Comparison of ENCODE assay signal across 27 cellular contexts in genomic region chr12:52229836-52230343, GRCh38. TPM values are rescaled to one million over a fixed set of nuclear protein-coding genes. Genes with fewer than 3 reads are reported as not detected.
A peak's percentile ranks its signal among the peaks of the same experiment; 100 is the strongest.
DNase-seq lines count a peak whose midpoint lies in the region; ATAC-seq, FAIRE-seq and TF ChIP-seq lines count a peak whose summit lies in the region.
"Had no signal": no experiment of that assay in that cellular context is flagged by ENCODE, and none has a peak within 500 bp of the region (broad histone marks: within the 10 kb centered on the region; RNA-seq: fewer than 3 reads in every experiment).

No MANE protein-coding gene starts in this region.

- POLR2A ChIA-PET in MCF 10A (lab: Yijun Ruan, JAX), result interaction anchor here (1.0 to 2.0 kb wide), 4 partner anchors 8 to 776 kb away, joined by 3 to 9 read pairs (median 4); partner anchors contain the start of gene EIF4B
- POLR2A ChIA-PET in activated CD8-positive, alpha-beta T cell treated with anti-CD3 and anti-CD28 coated beads, Interleukin-2, amount 10 ng/mL, durations not matched to agents 7 days and 5 days (lab: Charles Lee), result interaction anchor here (1.6 kb wide), 1 partner anchor 8 kb away, joined by 3 read pairs; no protein-coding TSS in a partner anchor

- H3K79me2 ChIP-seq in osteoblast (ENCODE audit: insufficient read depth, low read length), result no peaks in the 10 kb centered on the region

- H3K4me3 Mint-ChIP-seq in MCF 10A (ENCODE audit: unreplicated experiment), result no peak overlapping the region
- no peak overlapping the region for H3K4me3 Mint-ChIP-seq in activated CD8-positive, alpha-beta T cell treated with anti-CD3 and anti-CD28 coated beads, Interleukin-2, amount 10 ng/mL, durations not matched to agents 7 days and 5 days
- H3K4me3 Mint-ChIP-seq: activated T-cell treated with anti-CD3 and anti-CD28 coated beads, Interleukin-2, amount 50 U/mL, for 4 hours had no signal

- peaks cover 49% of the 10 kb centered on the region for H3K4me1 Mint-ChIP-seq in MCF 10A (ENCODE audit: insufficient read depth, unreplicated experiment)
- H3K4me1 Mint-ChIP-seq in activated CD8-positive, alpha-beta T cell treated with anti-CD3 and anti-CD28 coated beads, Interleukin-2, amount 10 ng/mL, durations not matched to agents 7 days and 5 days (ENCODE audit: low read depth), result no peaks in the 10 kb centered on the region

- peaks cover 7% of the 10 kb centered on the region for H3K36me3 Mint-ChIP-seq in MCF 10A (ENCODE audit: insufficient read depth, unreplicated experiment)
- no peaks in the 10 kb centered on the region for H3K36me3 Mint-ChIP-seq in activated CD8-positive, alpha-beta T cell treated with anti-CD3 and anti-CD28 coated beads, Interleukin-2, amount 10 ng/mL, durations not matched to agents 7 days and 5 days (ENCODE audit: low read depth)

- no peak for FAIRE-seq in H54 (lab: Jason Lieb, UNC)

- H3K4me3 ChIP-seq in osteoblast (ENCODE audit: insufficient read depth, low read length), result no peak overlapping the region
- H3K4me3 ChIP-seq: dorsolateral prefrontal cortex, prostate gland, tibial artery had no signal

- H4K20me1 ChIP-seq in osteoblast (ENCODE audit: insufficient read depth, low read length), result no peaks in the 10 kb centered on the region

- H3K36me3 ChIP-seq in osteoblast (ENCODE audit: insufficient read depth, low read length), result no peaks in the 10 kb centered on the region
- H3K36me3 ChIP-seq: BE2C, prostate gland, tibial artery had no signal

- no peak for TF ChIP-seq POLR2A in H54 (IDR thresholded peaks at IDR 0.05; ENCODE audit: low read depth, low read length)

- H3K27me3 Mint-ChIP-seq in MCF 10A (ENCODE audit: insufficient read depth, unreplicated experiment), result no peaks in the 10 kb centered on the region
- H3K27me3 Mint-ChIP-seq in activated CD8-positive, alpha-beta T cell treated with anti-CD3 and anti-CD28 coated beads, Interleukin-2, amount 10 ng/mL, durations not matched to agents 7 days and 5 days (ENCODE audit: low read depth), result peaks cover 75% of the 10 kb centered on the region

- TF ChIP-seq CTCF in MCF 10A (IDR thresholded peaks at IDR 0.05; ENCODE audit: unreplicated experiment) (no peak), osteoblast (IDR thresholded peaks at IDR 0.05; ENCODE audit: extremely low read depth, low read depth, low read length) (no peak)

- intact Hi-C loops in MCF 10A (cut with micrococcal nuclease), result loop anchor here (5.0 kb wide), 1 partner anchor 142 kb away; no protein-coding TSS in a partner anchor

- H3K4me1 ChIP-seq in osteoblast (ENCODE audit: insufficient read depth, low read length), result peaks cover 39% of the 10 kb centered on the region
- H3K4me1 ChIP-seq: BE2C had no signal

- H3K9me3 ChIP-seq in osteoblast (ENCODE audit: low read depth, low read length), result peaks cover 4% of the 10 kb centered on the region
- H3K9me3 ChIP-seq: BE2C, prostate gland, tibial artery had no signal

- BruUV-seq in MCF 10A (replicated peaks; lab: Mats Ljungman, UMichigan), result no TSS peak

- CTCF ChIA-PET in MCF 10A (lab: Yijun Ruan, JAX), result interaction anchor here (0.7 to 1.6 kb wide), 6 partner anchors 8 to 637 kb away, joined by 3 to 7 read pairs (median 4); no protein-coding TSS in a partner anchor
- CTCF ChIA-PET in activated CD8-positive, alpha-beta T cell treated with anti-CD3 and anti-CD28 coated beads, Interleukin-2, amount 10 ng/mL, durations not matched to agents 7 days and 5 days (lab: Charles Lee), result interaction anchor here (0.9 to 1.0 kb wide), 3 partner anchors 15 to 49 kb away, joined by 3 to 4 read pairs (median 4); no protein-coding TSS in a partner anchor

- no peak for ATAC-seq in activated CD8-positive, alpha-beta T cell treated with anti-CD3 and anti-CD28 coated beads, Interleukin-2, amount 10 ng/mL, durations not matched to agents 7 days and 5 days
- ATAC-seq: activated T-cell treated with anti-CD3 and anti-CD28 coated beads, Interleukin-2, amount 50 U/mL, for 4 hours had no signal

- peak overlapping the region; percentile 87 for H3K27ac ChIP-seq in osteoblast (ENCODE audit: low read depth, low read length)
- H3K27ac ChIP-seq: dorsolateral prefrontal cortex, KMS-11 had no signal

- DNase-seq in 8988T (peak; percentile 24), NCI-H226 (peak; percentile 38), MCF 10A (ENCODE audit: unreplicated experiment) (no peak), osteoblast (ENCODE audit: insufficient read length, low spot score, missing footprints) (peak; percentile 80), CD1c-positive myeloid dendritic cell (ENCODE audit: extremely low spot score) (no peak), H54 (ENCODE audit: insufficient read length, low spot score) (no peak), EL (no peak)
- no peak for DNase-seq in activated CD8-positive, alpha-beta T cell treated with anti-CD3 and anti-CD28 coated beads, Interleukin-2, amount 10 ng/mL, durations not matched to agents 7 days and 5 days
- DNase-seq: activated CD4-positive, alpha-beta T cell treated with anti-CD3 and anti-CD28 coated beads for 1 hour; activated naive CD4-positive, alpha-beta T cell treated with Interleukin-2 at 50 U/mL for 16 hours; activated T-cell treated with anti-CD3 and anti-CD28 coated beads, Interleukin-2, amount 50 U/mL, for 4 hours; amygdala; BE2C; central memory CD4-positive, alpha-beta T cell; DND-41; GOT3; left ventricle myocardium superior; NCI-H1694 treated with DMSO at 0.1 percent for 48 hours; stimulated activated CD4-positive, alpha-beta T cell treated with anti-CD3 and anti-CD28 coated beads, Interleukin-4, amount 100 ng/mL, for 24 hours; stimulated activated naive CD4-positive, alpha-beta T cell treated with Interleukin-2 at 50 U/mL for 16 hours had no signal

- peak overlapping the region; percentile 91 for H3K27ac Mint-ChIP-seq in MCF 10A (ENCODE audit: low read depth, unreplicated experiment)
- H3K27ac Mint-ChIP-seq in activated CD8-positive, alpha-beta T cell treated with anti-CD3 and anti-CD28 coated beads, Interleukin-2, amount 10 ng/mL, durations not matched to agents 7 days and 5 days, result no peak overlapping the region

- H3K9me3 Mint-ChIP-seq in MCF 10A (ENCODE audit: unreplicated experiment), result peaks cover 8% of the 10 kb centered on the region
- H3K9me3 Mint-ChIP-seq in activated CD8-positive, alpha-beta T cell treated with anti-CD3 and anti-CD28 coated beads, Interleukin-2, amount 10 ng/mL, durations not matched to agents 7 days and 5 days (ENCODE audit: insufficient read depth), result no peaks in the 10 kb centered on the region
- H3K9me3 Mint-ChIP-seq: activated T-cell treated with anti-CD3 and anti-CD28 coated beads, Interleukin-2, amount 50 U/mL, for 4 hours had no signal

- no peaks in the 10 kb centered on the region for H3K27me3 ChIP-seq in osteoblast (ENCODE audit: insufficient read depth, low read length)
- H3K27me3 ChIP-seq: BE2C had no signal

- H3K4me2 ChIP-seq in osteoblast (ENCODE audit: insufficient read depth, low read length), result peak overlapping the region; percentile 21
- H3K4me2 ChIP-seq: KMS-11 had no signal

- H2AFZ ChIP-seq in osteoblast (ENCODE audit: low read length), result no peak overlapping the region

RNA-seq across cellular contexts. Expression of gene KRT7, which starts 3.2 kb away (rescaled TPM):
- total RNA-seq in MCF 10A (2022) (2,379 and 3,360 TPM in 2 replicates), osteoblast (20.9 and 27.9 TPM in 2 replicates)
- 10 to 100 TPM; 14.4 to 14.7 TPM for total RNA-seq in activated CD8-positive, alpha-beta T cell treated with anti-CD3 and anti-CD28 coated beads, Interleukin-2, amount 10 ng/mL, durations not matched to agents 7 days and 5 days
- total RNA-seq: mononuclear cell had no signal

RNA-seq across cellular contexts. Expression of gene KRT80, which starts 38.1 kb away (rescaled TPM):
- total RNA-seq in MCF 10A (2022), result 27.4 and 52.3 TPM in 2 replicates
- 0.59 and 0.72 TPM in 2 replicates for total RNA-seq in osteoblast
- total RNA-seq in activated CD8-positive, alpha-beta T cell treated with anti-CD3 and anti-CD28 coated beads, Interleukin-2, amount 10 ng/mL, durations not matched to agents 7 days and 5 days, result not detected
- total RNA-seq: activated CD8-positive, alpha-beta memory T cell treated with anti-CD3 and anti-CD28 coated beads for 36 hours; left ventricle myocardium superior; mononuclear cell; Right ventricle myocardium superior had no signal

RNA-seq across cellular contexts. Expression of gene KRT86, which starts 44.6 kb away (rescaled TPM):
- total RNA-seq in MCF 10A (2022), result 37.8 and 45.1 TPM in 2 replicates
- total RNA-seq in osteoblast, result under 0.01 and 0.36 TPM in 2 replicates
- total RNA-seq in activated CD8-positive, alpha-beta T cell treated with anti-CD3 and anti-CD28 coated beads, Interleukin-2, amount 10 ng/mL, durations not matched to agents 7 days and 5 days, result 1 to 10 TPM; 1.1 TPM
- total RNA-seq: activated CD8-positive, alpha-beta memory T cell treated with anti-CD3 and anti-CD28 coated beads for 36 hours; activated T-cell treated with anti-CD3 and anti-CD28 coated beads, Interleukin-2, amount 50 U/mL, for 4 hours; left ventricle myocardium superior; Right ventricle myocardium superior had no signal

Comparison
In these comparisons a context has a peak if more than half of its experiments do, and no peak if none do; other contexts are left out.
1. DNase-seq: peak in 8988T (single experiment), NCI-H226 (single experiment) and osteoblast (single experiment); none in MCF 10A (single experiment), CD1c-positive myeloid dendritic cell (single experiment), activated CD8-positive, alpha-beta T cell treated with anti-CD3 and anti-CD28 coated beads, Interleukin-2, amount 10 ng/mL, durations not matched to agents 7 days and 5 days (single experiment), H54 (single experiment) and EL (single experiment).
2. RNA of gene KRT7, which starts 3.2 kb away (total RNA-seq): 2,379 to 3,360 TPM in MCF 10A; 20.9 to 27.9 TPM in osteoblast and 14.4 to 14.7 TPM in activated CD8-positive, alpha-beta T cell treated with anti-CD3 and anti-CD28 coated beads, Interleukin-2, amount 10 ng/mL, durations not matched to agents 7 days and 5 days; every median in the first group is over 10 times any median in the second.
3. RNA of gene KRT80, which starts 38.1 kb away (total RNA-seq): 27.4 to 52.3 TPM in MCF 10A; 0.59 to 0.72 TPM in osteoblast and not detected in activated CD8-positive, alpha-beta T cell treated with anti-CD3 and anti-CD28 coated beads, Interleukin-2, amount 10 ng/mL, durations not matched to agents 7 days and 5 days; every median in the first group is over 10 times any median in the second.
4. RNA of gene KRT86, which starts 44.6 kb away (total RNA-seq): 37.8 to 45.1 TPM in MCF 10A; 1.1 TPM in activated CD8-positive, alpha-beta T cell treated with anti-CD3 and anti-CD28 coated beads, Interleukin-2, amount 10 ng/mL, durations not matched to agents 7 days and 5 days and under 0.01 to 0.36 TPM in osteoblast; every median in the first group is over 10 times any median in the second.